ENCODE assay signal across 17 cellular contexts in the genomic region with DNA sequence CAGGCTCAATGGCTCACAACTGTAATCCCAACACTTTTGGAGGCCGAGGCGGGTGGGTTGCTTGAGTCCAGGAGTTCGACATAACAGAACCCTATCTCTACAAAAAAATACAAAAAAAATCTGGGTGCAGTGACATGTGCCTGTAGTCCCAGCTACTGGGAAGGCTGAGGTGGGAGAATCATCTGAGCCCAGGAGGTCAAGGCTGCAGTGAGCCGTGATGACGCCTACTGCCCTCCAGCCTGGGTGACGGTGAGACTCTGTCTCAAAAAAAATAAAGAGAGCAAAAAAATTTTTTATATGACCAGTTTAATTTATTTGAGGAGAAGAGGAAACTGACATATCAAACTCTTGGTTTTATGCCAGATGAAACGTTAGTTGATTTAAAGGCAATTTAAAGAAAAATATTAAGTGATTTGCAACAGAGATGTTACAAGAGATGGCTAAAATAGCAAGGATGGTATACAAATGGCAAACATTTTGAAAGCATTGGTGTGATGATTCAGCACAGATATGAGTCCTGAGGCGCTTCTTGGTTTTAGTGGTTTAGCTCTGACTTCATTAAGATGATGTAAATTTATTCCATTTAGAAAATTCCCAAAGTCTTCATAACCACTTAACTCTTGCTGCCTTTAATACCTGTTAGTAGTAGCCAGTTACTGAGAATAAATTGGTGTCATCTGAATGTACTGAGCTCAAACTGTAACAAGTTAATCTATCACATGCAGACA. TPM values are rescaled to one million over a fixed set of nuclear protein-coding genes. Genes with fewer than 3 reads are reported as not detected.
DNase-seq lines count a peak whose midpoint lies in the region; FAIRE-seq and TF ChIP-seq lines count a peak whose summit lies in the region.
"Had no signal": no experiment of that assay in that cellular context is flagged by ENCODE, and none has a peak within 500 bp of the region (broad histone marks: within the 10 kb centered on the region; RNA-seq: fewer than 3 reads in every experiment).

No MANE protein-coding gene starts in this region.

- no peak overlapping the region for H3K4me3 ChIP-seq in fibroblast of the aortic adventitia (ENCODE audit: low read depth, low read length)
- H3K4me3 ChIP-seq: BLaER1, gastroesophageal sphincter, psoas muscle had no signal

- H3K27me3 Mint-ChIP-seq in activated T-helper 2 cell treated with anti-CD3 and anti-CD28 coated beads, Interferon-gamma antibody, Interleukin-2, Interleukin-4, amounts not matched to agents 10 μg/mL and 5 μg/mL and 100 μg/mL, durations not matched to agents 14 hours and 24 hours and 36 hours (ENCODE audit: low read depth), result no peaks in the 10 kb centered on the region
- H3K27me3 Mint-ChIP-seq: activated CD4-positive, alpha-beta memory T cell treated with anti-CD3 and anti-CD28 coated beads for 36 hours had no signal

- intact Hi-C loops in activated T-helper 2 cell treated with anti-CD3 and anti-CD28 coated beads, Interferon-gamma antibody, Interleukin-2, Interleukin-4, amounts not matched to agents 10 μg/mL and 5 μg/mL and 100 μg/mL, durations not matched to agents 14 hours and 24 hours and 36 hours (cut with micrococcal nuclease), result loop anchor here (2.0 kb wide), 1 partner anchor 21 kb away; no protein-coding TSS in a partner anchor

- no peak for TF ChIP-seq CTCF in fibroblast of the aortic adventitia (IDR thresholded peaks at IDR 0.05; ENCODE audit: insufficient read depth, low read length)

- H3K4me3 Mint-ChIP-seq in activated T-helper 2 cell treated with anti-CD3 and anti-CD28 coated beads, Interferon-gamma antibody, Interleukin-2, Interleukin-4, amounts not matched to agents 10 μg/mL and 5 μg/mL and 100 μg/mL, durations not matched to agents 14 hours and 24 hours and 36 hours (ENCODE audit: low read depth), result no peak overlapping the region
- H3K4me3 Mint-ChIP-seq: activated CD4-positive, alpha-beta memory T cell treated with anti-CD3 and anti-CD28 coated beads for 36 hours; activated naive CD4-positive, alpha-beta T cell treated with anti-CD3 and anti-CD28 coated beads for 36 hours had no signal

- H3K36me3 Mint-ChIP-seq in activated T-helper 2 cell treated with anti-CD3 and anti-CD28 coated beads, Interferon-gamma antibody, Interleukin-2, Interleukin-4, amounts not matched to agents 10 μg/mL and 5 μg/mL and 100 μg/mL, durations not matched to agents 14 hours and 24 hours and 36 hours (ENCODE audit: low read depth), result peaks cover 50% of the 10 kb centered on the region

- peak; percentile 78 for DNase-seq in A172 (ENCODE audit: low spot score)
- DNase-seq in GM04504 (ENCODE audit: low read depth), result peak; percentile 45
- no peak for DNase-seq in activated T-helper 2 cell treated with anti-CD3 and anti-CD28 coated beads, Interferon-gamma antibody, Interleukin-2, Interleukin-4, amounts not matched to agents 10 μg/mL and 5 μg/mL and 100 μg/mL, durations not matched to agents 14 hours and 24 hours and 36 hours (ENCODE audit: low spot score)
- peak; percentile 64 for DNase-seq in fibroblast of the aortic adventitia (ENCODE audit: low read depth)
- DNase-seq in NCI-H2029 treated with DMSO at 0.1 percent for 48 hours (lab: John Stamatoyannopoulos, UW), result no peak
- DNase-seq in urothelium cell line (ENCODE audit: low spot score), result no peak
- no peak for DNase-seq in T-helper 1 cell
- no peak for DNase-seq in anterior cingulate cortex (lab: John Stamatoyannopoulos, UW)
- DNase-seq: activated CD4-positive, alpha-beta memory T cell treated with anti-CD3 and anti-CD28 coated beads for 36 hours; activated naive CD4-positive, alpha-beta T cell treated with anti-CD3 and anti-CD28 coated beads for 36 hours; DMS79 treated with DMSO at 0.1 percent for 48 hours; psoas muscle; T-helper 2 cell had no signal

- H3K4me1 Mint-ChIP-seq in activated T-helper 2 cell treated with anti-CD3 and anti-CD28 coated beads, Interferon-gamma antibody, Interleukin-2, Interleukin-4, amounts not matched to agents 10 μg/mL and 5 μg/mL and 100 μg/mL, durations not matched to agents 14 hours and 24 hours and 36 hours (ENCODE audit: low read depth), result peaks cover 32% of the 10 kb centered on the region

- H3K9me3 Mint-ChIP-seq in activated T-helper 2 cell treated with anti-CD3 and anti-CD28 coated beads, Interferon-gamma antibody, Interleukin-2, Interleukin-4, amounts not matched to agents 10 μg/mL and 5 μg/mL and 100 μg/mL, durations not matched to agents 14 hours and 24 hours and 36 hours, result peaks cover 2% of the 10 kb centered on the region
- H3K9me3 Mint-ChIP-seq: activated CD4-positive, alpha-beta memory T cell treated with anti-CD3 and anti-CD28 coated beads for 36 hours; activated naive CD4-positive, alpha-beta T cell treated with anti-CD3 and anti-CD28 coated beads for 36 hours had no signal

- no peak for FAIRE-seq in urothelium cell line (lab: Jason Lieb, UNC)
- FAIRE-seq: H54, islet of Langerhans had no signal

- peak overlapping the region; percentile 50 for H3K27ac Mint-ChIP-seq in activated T-helper 2 cell treated with anti-CD3 and anti-CD28 coated beads, Interferon-gamma antibody, Interleukin-2, Interleukin-4, amounts not matched to agents 10 μg/mL and 5 μg/mL and 100 μg/mL, durations not matched to agents 14 hours and 24 hours and 36 hours
- H3K27ac Mint-ChIP-seq: activated CD4-positive, alpha-beta memory T cell treated with anti-CD3 and anti-CD28 coated beads for 36 hours; activated naive CD4-positive, alpha-beta T cell treated with anti-CD3 and anti-CD28 coated beads for 36 hours had no signal

RNA-seq across cellular contexts. Expression of gene GTF2H5, which starts 17.7 kb away (rescaled TPM):
- 8.5 and 14.9 TPM in 2 replicates for total RNA-seq in A172 (2014; rRNA removed; shearing (Covaris generic))
- total RNA-seq in activated T-helper 2 cell treated with anti-CD3 and anti-CD28 coated beads, Interferon-gamma antibody, Interleukin-2, Interleukin-4, amounts not matched to agents 10 μg/mL and 5 μg/mL and 100 μg/mL, durations not matched to agents 14 hours and 24 hours and 36 hours, result 28.7 and 30.3 TPM in 2 replicates
- 10.5 and 48.6 TPM in 2 replicates for total RNA-seq in fibroblast of the aortic adventitia (ENCODE audit: low replicate concordance)

RNA-seq across cellular contexts. Expression of gene SERAC1, which starts 17.8 kb away (rescaled TPM):
- 10.2 and 11.0 TPM in 2 replicates for total RNA-seq in A172 (2014; rRNA removed; shearing (Covaris generic))
- total RNA-seq in activated T-helper 2 cell treated with anti-CD3 and anti-CD28 coated beads, Interferon-gamma antibody, Interleukin-2, Interleukin-4, amounts not matched to agents 10 μg/mL and 5 μg/mL and 100 μg/mL, durations not matched to agents 14 hours and 24 hours and 36 hours, result 5.4 and 6.6 TPM in 2 replicates
- total RNA-seq in fibroblast of the aortic adventitia (ENCODE audit: low replicate concordance), result 7.4 and 11.2 TPM in 2 replicates

Comparison
In these comparisons a context has a peak if more than half of its experiments do, and no peak if none do; other contexts are left out.
1. DNase-seq: peak in A172 (single experiment), GM04504 (single experiment) and fibroblast of the aortic adventitia (single experiment); none in activated T-helper 2 cell treated with anti-CD3 and anti-CD28 coated beads, Interferon-gamma antibody, Interleukin-2, Interleukin-4, amounts not matched to agents 10 μg/mL and 5 μg/mL and 100 μg/mL, durations not matched to agents 14 hours and 24 hours and 36 hours (single experiment), NCI-H2029 treated with DMSO at 0.1 percent for 48 hours (single experiment), urothelium cell line (single experiment), T-helper 1 cell (0 of 5) and anterior cingulate cortex (0 of 58).